Comparison of ENCODE assay signal across 8 cellular contexts in the genomic region with DNA sequence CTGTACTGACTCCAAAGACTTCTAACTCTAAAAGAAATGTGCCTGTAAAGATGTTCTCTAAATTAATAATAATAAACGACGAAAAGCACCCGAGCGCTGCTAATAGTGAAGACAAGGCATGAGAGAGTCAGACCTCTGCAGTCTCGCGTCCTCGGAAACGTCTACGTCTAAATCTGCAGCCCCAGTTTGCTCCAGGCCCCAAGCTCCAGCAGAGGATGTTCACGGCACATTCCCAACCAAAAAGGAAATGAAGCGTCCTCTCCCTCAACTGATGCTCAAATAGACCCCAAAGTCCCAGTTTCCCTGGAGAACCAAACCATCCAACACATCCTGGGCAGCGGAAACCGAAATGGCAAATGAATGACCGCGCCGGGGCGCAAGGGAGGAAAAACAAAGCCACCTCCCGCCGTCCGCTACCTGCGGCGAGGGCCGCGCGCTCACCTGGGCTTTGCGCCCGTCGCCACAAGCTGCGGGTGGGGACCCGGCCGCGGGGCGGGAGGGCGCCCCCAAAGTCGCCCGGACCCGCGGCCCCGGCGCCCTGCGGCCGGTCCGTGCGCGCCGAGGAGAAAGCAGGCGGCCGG. TPM values are rescaled to one million over a fixed set of nuclear protein-coding genes. Genes with fewer than 3 reads are reported as not detected.
DNase-seq lines count a peak whose midpoint lies in the region; ATAC-seq, FAIRE-seq and TF ChIP-seq lines count a peak whose summit lies in the region.

No MANE protein-coding gene starts in this region.

- peak; percentile 50 for FAIRE-seq in endothelial cell of umbilical vein (lab: Jason Lieb, UNC)

- no peaks in the 10 kb centered on the region for H3K9me1 ChIP-seq in endothelial cell of umbilical vein (replicated peaks; ENCODE audit: control insufficient read depth, extremely low read depth, insufficient read depth, low read length)

- no peaks in the 10 kb centered on the region for H3K9me3 ChIP-seq in endothelial cell of umbilical vein (replicated peaks; ENCODE audit: control insufficient read depth, insufficient read depth, low read length)
- H3K9me3 ChIP-seq in mucosa of descending colon = no peaks in the 10 kb centered on the region

- H4K20me1 ChIP-seq in endothelial cell of umbilical vein (replicated peaks; ENCODE audit: control insufficient read depth, extremely low read depth, insufficient read depth, low read length) = no peaks in the 10 kb centered on the region

- peak overlapping the region; percentile 83 for H3K9ac ChIP-seq in endothelial cell of umbilical vein (replicated peaks; ENCODE audit: extremely low read depth, insufficient read depth, low read length)

- DNase-seq in Ammon's horn (ENCODE audit: low spot score) = peak; percentile 64
- DNase-seq in SK-MEL-5 (ENCODE audit: low read depth, low spot score) = peak; percentile 10
- peak; percentile 39 for DNase-seq in endothelial cell of umbilical vein (ENCODE audit: low read depth, low spot score)
- DNase-seq in mucosa of descending colon = peak; percentile 10 to 32 (median 28)
- DNase-seq in activated effector memory CD4-positive, alpha-beta T cell treated with anti-CD3 and anti-CD28 coated beads, Interleukin-2, amount 50 U/mL, for 16 hours = no peak
- no peak for DNase-seq in stimulated activated CD4-positive, alpha-beta T cell treated with anti-CD3 and anti-CD28 coated beads, Interleukin-12 subunit alpha, Interleukin-12 subunit beta, amount 100 ng/mL, for 4 hours

- TF ChIP-seq CTCF in endothelial cell of umbilical vein (IDR thresholded peaks at IDR 0.05; ENCODE audit: extremely low read depth in 1 of 2, insufficient read depth in 1 of 2, low read depth in 1 of 2, low read length in 2 of 2) (no peak), mucosa of descending colon (IDR thresholded peaks at IDR 0.05) (no peak)

- ATAC-seq in GM19025 (IDR thresholded peaks at IDR 0.05; ENCODE audit: low read depth, unreplicated experiment) (peak; percentile 31), HG03565 (IDR thresholded peaks at IDR 0.05; ENCODE audit: unreplicated experiment) (peak; percentile 34), mucosa of descending colon (peak; percentile 24)

- in situ Hi-C loops in SK-MEL-5 (cut with HindIII; ENCODE audit: low pct_unique_long_range_greater_than_20kb, low sequenced_read_pairs) = no loop called here

- CTCF ChIA-PET in endothelial cell of umbilical vein (lab: Charles Lee) = interaction anchor here (0.8 to 3.4 kb wide), 8 partner anchors 9 to 295 kb away, joined by 3 to 16 read pairs (median 4); a partner anchor contains a TSS

- H3K79me2 ChIP-seq in endothelial cell of umbilical vein (ENCODE audit: control insufficient read depth, insufficient read depth, low read length) = no peaks in the 10 kb centered on the region

- peak overlapping the region; percentile 92 for H3K4me2 ChIP-seq in endothelial cell of umbilical vein (ENCODE audit: insufficient read depth, low read length)

- no peak for TF ChIP-seq POLR2A in endothelial cell of umbilical vein (IDR thresholded peaks at IDR 0.05; ENCODE audit: low read depth, low read length)

- H3K4me3 ChIP-seq in endothelial cell of umbilical vein (replicated peaks in 1 of 3; ENCODE audit: insufficient read depth in 1 of 3, low read depth in 1 of 3, low read length in 3 of 3) (peak overlapping the region; percentile 28 to 70 (median 48)), mucosa of descending colon (no peak overlapping the region)

- peaks cover 29 to 39% of the 10 kb centered on the region in 2 experiments for H3K27me3 ChIP-seq in endothelial cell of umbilical vein (ENCODE audit: control insufficient read depth in 2 of 2, insufficient read depth in 2 of 2, low read length in 2 of 2)

- H3K27ac ChIP-seq in endothelial cell of umbilical vein (ENCODE audit: insufficient read depth, low read depth, low read length) = no peak overlapping the region

- no TSS peak for BruUV-seq in endothelial cell of umbilical vein (replicated peaks; lab: Mats Ljungman, UMichigan)

- dilution Hi-C loops in endothelial cell of umbilical vein (cut with MboI; ENCODE audit: extremely low pct_ligation_motif_present, low sequenced_read_pairs) = no loop called here

- H3K4me1 ChIP-seq in endothelial cell of umbilical vein (ENCODE audit: control insufficient read depth, extremely low read depth, insufficient read depth, low read length) = peaks cover 13% of the 10 kb centered on the region
- peaks cover 2% of the 10 kb centered on the region for H3K4me1 ChIP-seq in mucosa of descending colon (ENCODE audit: low read depth)

- H3K36me3 ChIP-seq in endothelial cell of umbilical vein (ENCODE audit: control insufficient read depth in 2 of 2, extremely low read depth in 1 of 2, insufficient read depth in 2 of 2, low read length in 2 of 2) (no peaks in the 10 kb centered on the region), mucosa of descending colon (ENCODE audit: low read depth) (no peaks in the 10 kb centered on the region)

- POLR2A ChIA-PET in endothelial cell of umbilical vein (lab: Charles Lee) = interaction anchor here (0.5 to 0.6 kb wide), 2 partner anchors 14 to 21 kb away, joined by 3 read pairs; no protein-coding TSS in a partner anchor

- intact Hi-C loops in endothelial cell of umbilical vein (cut with micrococcal nuclease) = loop anchor here (1.0 to 2.0 kb wide), 3 partner anchors 14 to 294 kb away; no protein-coding TSS in a partner anchor
- intact Hi-C loops in mucosa of descending colon (cut with DNase I, micrococcal nuclease) = no loop called here

- H2AFZ ChIP-seq in endothelial cell of umbilical vein (ENCODE audit: low read depth, low read length) = peak overlapping the region; percentile 93

TF ChIP-seq in endothelial cell of umbilical vein, 7 proteins besides CTCF, POLR2A, EP300 and RAD21:
- no peak for TF ChIP-seq EZH2 (IDR thresholded peaks at IDR 0.05; ENCODE audit: borderline replicate concordance, low read depth, low read length, severe bottlenecking)
- no peak for TF ChIP-seq POLR2AphosphoS5 (IDR thresholded peaks at IDR 0.05; ENCODE audit: insufficient read depth, low read depth, low read length)
- TF ChIP-seq GATA2 (IDR thresholded peaks at IDR 0.05; ENCODE audit: insufficient read depth, insufficient read length, low read depth, low read length) = no peak
- TF ChIP-seq, protein P1, sequence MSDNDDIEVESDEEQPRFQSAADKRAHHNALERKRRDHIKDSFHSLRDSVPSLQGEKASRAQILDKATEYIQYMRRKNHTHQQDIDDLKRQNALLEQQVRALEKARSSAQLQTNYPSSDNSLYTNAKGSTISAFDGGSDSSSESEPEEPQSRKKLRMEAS (IDR thresholded peaks at IDR 0.05; ENCODE audit: insufficient read depth, insufficient read length) = no peak
- no peak for TF ChIP-seq MYC (IDR thresholded peaks at IDR 0.05; ENCODE audit: low read depth, low read length)
- TF ChIP-seq JUN (IDR thresholded peaks at IDR 0.05; ENCODE audit: borderline replicate concordance, insufficient read depth, insufficient read length, low read depth) = no peak
- no peak for TF ChIP-seq FOS (IDR thresholded peaks at IDR 0.05; ENCODE audit: borderline replicate concordance, insufficient read depth, low read length)

RNA-seq across cellular contexts. Expression of a gene that starts 0.9 kb away (rescaled TPM):
- total RNA-seq in SK-MEL-5 (2014; rRNA removed; shearing (Covaris generic)) = 0.11 and 0.37 TPM in 2 replicates
- polyA plus RNA-seq in SK-MEL-5 (2015; cell fraction: cytosol; rRNA removed) = 0.12 and 0.54 TPM in 2 replicates
- polyA plus RNA-seq in SK-MEL-5 (2015; cell fraction: nucleus; rRNA removed) = 0.09 and 0.26 TPM in 2 replicates
- total RNA-seq in endothelial cell of umbilical vein (180 and 200 TPM in 2 replicates), mucosa of descending colon (1 to 10 TPM; 1.4 to 3.1 (median 1.5) TPM)
- polyA plus RNA-seq in endothelial cell of umbilical vein = 42.4 and 50.8 TPM in 2 replicates
- polyA plus RNA-seq in endothelial cell of umbilical vein (2011; cell fraction: cytosol; rRNA removed) = 28.5 and 31.2 TPM in 2 replicates
- 169 and 172 TPM in 2 replicates for polyA plus RNA-seq in endothelial cell of umbilical vein (2011; cell fraction: nucleus; rRNA removed)
- 57.2 and 68.8 TPM in 2 replicates for polyA plus RNA-seq in endothelial cell of umbilical vein (2012)
- polyA minus RNA-seq in endothelial cell of umbilical vein = 405 and 454 TPM in 2 replicates
- polyA minus RNA-seq in endothelial cell of umbilical vein (2011; cell fraction: cytosol; rRNA and poly(A)+ RNA removed) = 2.8 TPM
- polyA minus RNA-seq in endothelial cell of umbilical vein (2011; cell fraction: nucleus; rRNA and poly(A)+ RNA removed) = 424 and 619 TPM in 2 replicates

RNA-seq across cellular contexts. Expression of a gene that starts 47.1 kb away (rescaled TPM):
- total RNA-seq in SK-MEL-5 (2014; rRNA removed; shearing (Covaris generic)) = 0.69 and 2.1 TPM in 2 replicates
- 0.83 and 7.8 TPM in 2 replicates for polyA plus RNA-seq in SK-MEL-5 (2015; cell fraction: cytosol; rRNA removed)
- 44.9 and 58.9 TPM in 2 replicates for polyA plus RNA-seq in SK-MEL-5 (2015; cell fraction: nucleus; rRNA removed)
- total RNA-seq in endothelial cell of umbilical vein (18.1 and 19.9 TPM in 2 replicates), mucosa of descending colon (1 to 10 TPM; 2.1 to 5.3 (median 3.1) TPM)
- polyA plus RNA-seq in endothelial cell of umbilical vein = 1.1 and 1.7 TPM in 2 replicates
- polyA plus RNA-seq in endothelial cell of umbilical vein (2011; cell fraction: cytosol; rRNA removed) = 1.3 and 2.2 TPM in 2 replicates
- 43.9 and 79.3 TPM in 2 replicates for polyA plus RNA-seq in endothelial cell of umbilical vein (2011; cell fraction: nucleus; rRNA removed)
- 3.9 and 4.5 TPM in 2 replicates for polyA plus RNA-seq in endothelial cell of umbilical vein (2012)
- 7.9 and 8.3 TPM in 2 replicates for polyA minus RNA-seq in endothelial cell of umbilical vein
- polyA minus RNA-seq in endothelial cell of umbilical vein (2011; cell fraction: cytosol; rRNA and poly(A)+ RNA removed) = 6.5 TPM
- 31.1 and 55.3 TPM in 2 replicates for polyA minus RNA-seq in endothelial cell of umbilical vein (2011; cell fraction: nucleus; rRNA and poly(A)+ RNA removed)

Comparison
In these comparisons a context has a peak if more than half of its experiments do, and no peak if none do; other contexts are left out.
1. DNase-seq: peak in Ammon's horn (single experiment), SK-MEL-5 (single experiment), endothelial cell of umbilical vein (single experiment) and mucosa of descending colon (3 of 3); none in activated effector memory CD4-positive, alpha-beta T cell treated with anti-CD3 and anti-CD28 coated beads, Interleukin-2, amount 50 U/mL, for 16 hours (single experiment) and stimulated activated CD4-positive, alpha-beta T cell treated with anti-CD3 and anti-CD28 coated beads, Interleukin-12 subunit alpha, Interleukin-12 subunit beta, amount 100 ng/mL, for 4 hours (single experiment).
2. RNA of a gene that starts 0.9 kb away (total RNA-seq): 180 to 200 TPM in endothelial cell of umbilical vein; 1.4 to 3.1 TPM in mucosa of descending colon and 0.11 to 0.37 TPM in SK-MEL-5; every median in the first group is over 10 times any median in the second.
3. Peak in every context shown above with its lines, with median percentiles within 50 percentile points of each other: ATAC-seq.